8 cellular contexts compared by ENCODE assay signal in the genomic region with DNA sequence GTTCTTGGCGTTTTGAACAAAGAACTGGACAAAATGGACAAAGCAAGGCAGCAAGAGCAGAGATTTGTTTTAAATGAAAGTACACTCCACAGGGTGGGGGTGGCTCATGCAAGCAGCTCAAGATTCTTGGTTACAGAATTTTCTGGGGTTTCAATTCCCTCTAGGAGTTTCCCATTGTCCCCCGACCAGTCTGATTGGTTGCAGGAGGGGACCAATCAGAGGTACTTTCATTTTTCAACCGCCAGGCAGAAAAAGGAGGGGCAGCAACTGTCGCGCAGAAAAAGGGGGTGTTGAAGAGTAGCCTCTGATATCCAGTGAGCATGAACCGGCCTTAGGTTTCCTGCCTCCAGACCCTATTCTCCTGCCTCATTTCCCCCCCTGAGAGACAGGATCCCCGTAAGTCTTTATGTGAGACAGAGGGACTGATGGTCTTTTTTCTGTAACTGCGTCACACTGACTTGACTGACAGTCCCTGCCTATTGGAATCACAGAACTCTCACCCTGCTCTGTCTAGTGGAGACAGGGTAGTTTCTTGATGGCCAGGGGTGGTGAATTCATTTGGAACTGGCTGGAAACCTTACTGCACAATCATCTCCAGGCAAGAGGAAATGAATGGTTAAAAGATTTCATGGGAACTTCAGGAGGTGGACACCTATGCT. TPM values are rescaled to one million over a fixed set of nuclear protein-coding genes. Genes with fewer than 3 reads are reported as not detected.
DNase-seq lines count a peak whose midpoint lies in the region; ATAC-seq and TF ChIP-seq lines count a peak whose summit lies in the region.

No MANE protein-coding gene starts in this region.

- peaks cover 0 to 5% (median 0%) of the 10 kb centered on the region in 7 donors for H3K9me3 Mint-ChIP-seq in CD4-positive, CD25-positive, alpha-beta regulatory T cell
- peaks cover 0 to 9% (median 2%) of the 10 kb centered on the region in 11 donors for H3K9me3 Mint-ChIP-seq in naive thymus-derived CD4-positive, alpha-beta T cell

- H3K4me3 Mint-ChIP-seq in CD4-positive, CD25-positive, alpha-beta regulatory T cell: peak overlapping the region in 3 of 4 donors; percentile 54 to 77 (median 60)
- H3K4me3 Mint-ChIP-seq in naive thymus-derived CD4-positive, alpha-beta T cell: peak overlapping the region; percentile 20 to 80 (median 69)

- CTCF ChIA-PET in naive thymus-derived CD4-positive, alpha-beta T cell (lab: Charles Lee): interaction anchor here (1.0 kb wide), 1 partner anchor 14 kb away, joined by 4 read pairs; no protein-coding TSS in a partner anchor

- POLR2A ChIA-PET in naive thymus-derived CD4-positive, alpha-beta T cell (lab: Charles Lee): interaction anchor here (0.8 to 1.5 kb wide), 3 partner anchors 10 to 99 kb away, joined by 3 to 7 read pairs (median 3); a partner anchor contains a TSS

- peak overlapping the region; percentile 6 to 44 (median 13) for H3K27ac Mint-ChIP-seq in CD4-positive, CD25-positive, alpha-beta regulatory T cell
- H3K27ac Mint-ChIP-seq in naive thymus-derived CD4-positive, alpha-beta T cell: peak overlapping the region; percentile 21 to 93 (median 77)

- no peaks in the 10 kb centered on the region for H3K27me3 ChIP-seq in CD4-positive, CD25-positive, alpha-beta regulatory T cell (ENCODE audit: control insufficient read depth, insufficient read depth, low read length)
- H3K27me3 ChIP-seq in dorsolateral prefrontal cortex: no peaks in the 10 kb centered on the region
- H3K27me3 ChIP-seq in naive thymus-derived CD4-positive, alpha-beta T cell (ENCODE audit: control insufficient read depth in 2 of 2, insufficient read depth in 2 of 2, low read length in 2 of 2): no peaks in the 10 kb centered on the region

- no peaks in the 10 kb centered on the region for H3K4me1 ChIP-seq in CD4-positive, CD25-positive, alpha-beta regulatory T cell (ENCODE audit: control insufficient read depth, insufficient read depth, low read length, poor library complexity, severe bottlenecking)
- no peaks in the 10 kb centered on the region for H3K4me1 ChIP-seq in naive thymus-derived CD4-positive, alpha-beta T cell (ENCODE audit: control insufficient read depth in 2 of 2, insufficient read depth in 2 of 2, low read length in 2 of 2)

- no peaks in the 10 kb centered on the region for H3K27me3 Mint-ChIP-seq in CD4-positive, CD25-positive, alpha-beta regulatory T cell
- H3K27me3 Mint-ChIP-seq in naive thymus-derived CD4-positive, alpha-beta T cell: no peaks in the 10 kb centered on the region

- peak overlapping the region; percentile 65 for H3K27ac ChIP-seq in CD4-positive, CD25-positive, alpha-beta regulatory T cell (ENCODE audit: insufficient read depth, low read length, poor library complexity, severe bottlenecking)
- peak overlapping the region in 42 of 59 donors; percentile 2 to 77 (median 62) for H3K27ac ChIP-seq in dorsolateral prefrontal cortex
- peak overlapping the region; percentile 82 for H3K27ac ChIP-seq in naive thymus-derived CD4-positive, alpha-beta T cell (ENCODE audit: low read depth, low read length)

- peak overlapping the region; percentile 68 for H3K4me3 ChIP-seq in CD4-positive, CD25-positive, alpha-beta regulatory T cell (ENCODE audit: low read depth, low read length)
- peak overlapping the region in 57 of 59 donors; percentile 1 to 68 (median 46) for H3K4me3 ChIP-seq in dorsolateral prefrontal cortex
- peak overlapping the region; percentile 41 for H3K4me3 ChIP-seq in naive thymus-derived CD4-positive, alpha-beta T cell (ENCODE audit: low read length)

- peaks cover 0 to 4% (median 1%) of the 10 kb centered on the region in 4 donors for H3K4me1 Mint-ChIP-seq in CD4-positive, CD25-positive, alpha-beta regulatory T cell
- H3K4me1 Mint-ChIP-seq in naive thymus-derived CD4-positive, alpha-beta T cell: peaks cover 0 to 29% (median 18%) of the 10 kb centered on the region in 7 donors

- no peak for ATAC-seq in CD4-positive, CD25-positive, alpha-beta regulatory T cell (ENCODE audit: low read depth in 2 of 2)
- ATAC-seq in naive thymus-derived CD4-positive, alpha-beta T cell: peak; percentile 79
- ATAC-seq in GM18519 (IDR thresholded peaks at IDR 0.05; ENCODE audit: low FRiP score, unreplicated experiment): no peak

- no peaks in the 10 kb centered on the region for H3K9me3 ChIP-seq in CD4-positive, CD25-positive, alpha-beta regulatory T cell (ENCODE audit: control insufficient read depth in 2 of 2, low read length in 2 of 2)
- H3K9me3 ChIP-seq in naive thymus-derived CD4-positive, alpha-beta T cell (ENCODE audit: control insufficient read depth in 2 of 3, low read length in 3 of 3): no peaks in the 10 kb centered on the region

- peaks cover 5% of the 10 kb centered on the region for H3K36me3 Mint-ChIP-seq in CD4-positive, CD25-positive, alpha-beta regulatory T cell
- H3K36me3 Mint-ChIP-seq in naive thymus-derived CD4-positive, alpha-beta T cell: peaks cover 9 to 20% (median 12%) of the 10 kb centered on the region in 5 donors

- peak in 1 of 3 donors; percentile 28 for DNase-seq in CD4-positive, CD25-positive, alpha-beta regulatory T cell
- DNase-seq in NOMO-1 treated with dmso at 0.1 percent for 144 hours (lab: John Stamatoyannopoulos, UW; ENCODE audit: unreplicated experiment) (peak; percentile 81), dorsolateral prefrontal cortex (peak in 4 of 10 donors; percentile 9 to 50 (median 32)), NCI-H2171 (lab: John Stamatoyannopoulos, UW) (no peak), dedifferentiated amniotic fluid mesenchymal stem cell (ENCODE audit: extremely low spot score) (no peak), NCI-H146 (lab: John Stamatoyannopoulos, UW) (no peak)
- peak in 5 of 9 donors; percentile 18 to 43 (median 31) for DNase-seq in naive thymus-derived CD4-positive, alpha-beta T cell

- intact Hi-C loops in dorsolateral prefrontal cortex (cut with DNase I): no loop called here
- intact Hi-C loops in naive thymus-derived CD4-positive, alpha-beta T cell (cut with micrococcal nuclease): no loop called here

- no peaks in the 10 kb centered on the region for H3K36me3 ChIP-seq in CD4-positive, CD25-positive, alpha-beta regulatory T cell (ENCODE audit: control insufficient read depth, insufficient read depth, low read length)
- H3K36me3 ChIP-seq in naive thymus-derived CD4-positive, alpha-beta T cell (ENCODE audit: control insufficient read depth in 2 of 3, insufficient read depth in 3 of 3, low read length in 3 of 3): no peaks in the 10 kb centered on the region

- TF ChIP-seq CTCF in dorsolateral prefrontal cortex (IDR thresholded peaks at IDR 0.05 in 54 of 56, conservative IDR thresholded peaks at IDR 0.05 in 2 of 56; ENCODE audit: low read depth in 1 of 56, partially characterized antibody in 56 of 56): peak in 2 of 56 donors; percentile 7 to 14

RNA-seq across cellular contexts. Expression of a gene that starts 59.4 kb away (rescaled TPM):
- total RNA-seq in CD4-positive, CD25-positive, alpha-beta regulatory T cell: 2.7 TPM
- under 1 TPM; 0.18 to 0.88 (median 0.20) TPM for polyA plus RNA-seq in CD4-positive, CD25-positive, alpha-beta regulatory T cell
- total RNA-seq in dorsolateral prefrontal cortex: 1 to 10 TPM in 2 of 120 experiments, under 1 TPM in 27, not detected in 91; 0.18 to 1.8 (median 0.47) TPM
- 1 to 10 TPM in 1 of 5 experiments, not detected in 4; 1.0 TPM for total RNA-seq in naive thymus-derived CD4-positive, alpha-beta T cell
- under 1 TPM; 0.08 to 0.48 TPM for polyA plus RNA-seq in naive thymus-derived CD4-positive, alpha-beta T cell

Comparison
In these comparisons a context has a peak if more than half of its experiments do, and no peak if none do; other contexts are left out.
1. DNase-seq: peak in NOMO-1 treated with dmso at 0.1 percent for 144 hours (single experiment) and naive thymus-derived CD4-positive, alpha-beta T cell (5 of 9); none in NCI-H2171 (single experiment), dedifferentiated amniotic fluid mesenchymal stem cell (single experiment) and NCI-H146 (single experiment).
2. Peak in every context shown above with its lines, with median percentiles within 50 percentile points of each other: H3K27ac ChIP-seq and H3K4me3 ChIP-seq.